In the genomic region with DNA sequence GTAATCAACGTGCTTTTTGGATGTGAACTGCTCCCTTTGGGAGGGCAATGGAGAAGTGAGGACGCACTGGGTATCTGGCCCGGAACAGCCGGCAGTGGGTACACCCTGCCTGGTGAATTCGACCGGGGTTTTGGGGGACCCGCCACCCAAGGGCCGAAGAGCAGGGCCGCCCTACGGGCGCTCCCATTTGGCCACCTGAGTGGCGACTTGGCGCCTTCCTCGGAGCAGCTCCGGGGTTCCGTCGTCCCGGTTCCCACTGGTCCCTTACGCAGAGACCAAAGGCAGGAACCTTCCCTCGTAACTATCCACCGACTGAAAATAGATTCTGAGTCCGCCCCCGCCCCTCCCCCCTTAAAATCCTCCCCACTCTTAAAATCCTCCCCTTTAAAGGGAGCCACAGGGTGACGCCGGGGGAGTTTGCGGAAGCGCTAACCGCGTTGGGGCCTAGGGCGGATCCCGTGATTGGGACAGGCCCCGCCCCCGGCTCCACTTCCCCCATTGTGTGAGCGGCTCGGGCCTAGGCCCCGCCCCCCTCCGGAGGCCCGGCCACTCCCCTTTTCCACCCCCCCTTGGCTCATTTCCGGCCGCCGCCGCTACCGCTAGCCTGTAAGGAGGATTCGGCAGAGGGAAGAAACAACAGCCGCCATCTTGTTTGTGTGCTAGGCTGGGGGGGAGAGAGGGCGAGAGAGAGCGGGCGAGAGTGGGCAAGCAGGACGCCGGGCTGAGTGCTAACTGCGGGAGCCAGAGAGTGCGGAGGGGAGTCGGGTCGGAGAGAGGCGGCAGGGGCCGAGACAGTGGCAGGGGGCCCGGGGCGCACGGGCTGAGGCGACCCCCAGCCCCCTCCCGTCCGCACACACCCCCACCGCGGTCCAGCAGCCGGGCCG, we compare ENCODE assay signal across 8 cellular contexts. TPM values are rescaled to one million over a fixed set of nuclear protein-coding genes. Genes with fewer than 3 reads are reported as not detected.
DNase-seq lines count a peak whose midpoint lies in the region; ATAC-seq and TF ChIP-seq lines count a peak whose summit lies in the region.

No MANE protein-coding gene starts in this region.

- H3K4me3 Mint-ChIP-seq in natural killer cell treated with Interleukin-12 subunit alpha and Interleukin-12 subunit beta and Interleukin-15 and Interleukin-18, amount 100 ng/mL, for 72 hours: peak overlapping the region; percentile 93

- H3K27me3 ChIP-seq in H7 (ENCODE audit: control insufficient read depth, insufficient read depth, low read length): no peaks in the 10 kb centered on the region

- peak; percentile 98 for DNase-seq in ELF-1 (ENCODE audit: low read depth, low spot score)
- DNase-seq in H7: peak; percentile 99
- peak; percentile 94 for DNase-seq in M059J (ENCODE audit: low read depth)
- peak; percentile 100 for DNase-seq in activated effector memory CD4-positive, alpha-beta T cell treated with anti-CD3 and anti-CD28 coated beads, Interleukin-2, amount 50 U/mL, for 16 hours
- DNase-seq in fibroblast of pulmonary artery (ENCODE audit: low read depth): peak; percentile 99
- peak; percentile 100 for DNase-seq in natural killer cell treated with Interleukin-12 subunit alpha and Interleukin-12 subunit beta and Interleukin-15 and Interleukin-18, amount 100 ng/mL, for 72 hours (ENCODE audit: low spot score)
- peak; percentile 98 for DNase-seq in stimulated activated naive CD4-positive, alpha-beta T cell treated with Interleukin-2 at 50 U/mL for 16 hours (lab: John Stamatoyannopoulos, UW)

- H3K36me3 Mint-ChIP-seq in natural killer cell treated with Interleukin-12 subunit alpha and Interleukin-12 subunit beta and Interleukin-15 and Interleukin-18, amount 100 ng/mL, for 72 hours: peaks cover 19% of the 10 kb centered on the region

- TF ChIP-seq CTCF in fibroblast of pulmonary artery (IDR thresholded peaks at IDR 0.05; ENCODE audit: low read length, missing control alignments): no peak

- H3K4me3 ChIP-seq in H7 (ENCODE audit: insufficient read depth, low read depth, low read length) (peak overlapping the region; percentile 95), fibroblast of pulmonary artery (replicated peaks; ENCODE audit: low read depth, low read length) (peak overlapping the region; percentile 79)

- peak; percentile 95 to 96 for ATAC-seq in natural killer cell treated with Interleukin-12 subunit alpha and Interleukin-12 subunit beta and Interleukin-15 and Interleukin-18, amount 100 ng/mL, for 72 hours

- no peaks in the 10 kb centered on the region for H3K36me3 ChIP-seq in H7 (replicated peaks; ENCODE audit: control insufficient read depth, insufficient read depth, low read length)

- H3K27ac Mint-ChIP-seq in natural killer cell treated with Interleukin-12 subunit alpha and Interleukin-12 subunit beta and Interleukin-15 and Interleukin-18, amount 100 ng/mL, for 72 hours: peak overlapping the region; percentile 95 to 99

- no peaks in the 10 kb centered on the region for H3K9me3 Mint-ChIP-seq in natural killer cell treated with Interleukin-12 subunit alpha and Interleukin-12 subunit beta and Interleukin-15 and Interleukin-18, amount 100 ng/mL, for 72 hours

- TF ChIP-seq POLR2A in Raji (IDR thresholded peaks at IDR 0.05; ENCODE audit: insufficient read depth, low read depth, low read length): peak; percentile 70

- H3K27me3 Mint-ChIP-seq in natural killer cell treated with Interleukin-12 subunit alpha and Interleukin-12 subunit beta and Interleukin-15 and Interleukin-18, amount 100 ng/mL, for 72 hours: no peaks in the 10 kb centered on the region

- H3K4me1 Mint-ChIP-seq in natural killer cell treated with Interleukin-12 subunit alpha and Interleukin-12 subunit beta and Interleukin-15 and Interleukin-18, amount 100 ng/mL, for 72 hours (ENCODE audit: low read depth in 2 of 2): peaks cover 26 to 31% of the 10 kb centered on the region in 2 donors

RNA-seq across cellular contexts. Expression of a gene that starts 1.0 kb away (rescaled TPM):
- 32.8 and 60.0 TPM in 2 replicates for total RNA-seq in H7 (2014; rRNA removed; shearing (Covaris generic))
- 20.1 and 25.2 TPM in 2 replicates for total RNA-seq in M059J (2014; rRNA removed; shearing (Covaris generic))
- total RNA-seq in natural killer cell treated with Interleukin-12 subunit alpha and Interleukin-12 subunit beta and Interleukin-15 and Interleukin-18, amount 100 ng/mL, for 72 hours: 100 to 1,000 TPM in 1 of 2 donors, 10 to 100 TPM in 1; 92.0 to 106 TPM

Comparison
In these comparisons a context has a peak if more than half of its experiments do, and no peak if none do; other contexts are left out.
1. Peak in every context shown above with its lines: DNase-seq, ATAC-seq and H3K4me3 ChIP-seq.